In the genomic region with DNA sequence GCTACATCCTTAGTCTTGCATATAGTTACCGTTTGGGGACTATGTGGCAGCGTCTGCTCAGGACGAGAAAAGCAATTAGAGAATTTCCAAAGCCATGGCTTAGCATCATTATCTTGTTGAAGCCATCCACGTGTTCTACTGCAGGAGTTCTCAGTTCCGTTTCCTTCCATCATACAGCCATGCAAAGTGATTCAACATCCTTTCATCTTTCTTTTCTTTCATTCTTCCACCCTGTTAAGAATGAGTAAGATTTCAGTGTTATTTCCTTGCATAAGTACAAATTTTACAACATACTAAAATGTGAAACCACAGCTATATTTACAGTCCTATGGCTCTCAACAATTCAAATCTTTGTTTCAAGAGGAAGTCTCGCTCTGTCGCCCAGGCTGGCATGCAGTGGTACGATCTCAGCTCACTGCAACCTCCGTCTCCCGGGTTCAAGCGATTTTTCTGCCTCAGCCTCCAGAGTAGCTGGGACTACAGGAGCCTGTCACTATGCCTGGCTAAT, we compare ENCODE assay signal across 11 cellular contexts. TPM values are rescaled to one million over a fixed set of nuclear protein-coding genes. Genes with fewer than 3 reads are reported as not detected.
DNase-seq lines count a peak whose midpoint lies in the region; TF ChIP-seq lines count a peak whose summit lies in the region.
"Had no signal": no experiment of that assay in that cellular context is flagged by ENCODE, and none has a peak within 500 bp of the region (broad histone marks: within the 10 kb centered on the region; RNA-seq: fewer than 3 reads in every experiment).

No MANE protein-coding gene starts in this region.

- no peak overlapping the region for H3K27ac ChIP-seq in GM23248
- H3K27ac ChIP-seq: KMS-11 had no signal

- no peaks in the 10 kb centered on the region for H3K27me3 Mint-ChIP-seq in T-helper 1 cell treated with Interleukin-12 subunit alpha and Interleukin-12 subunit beta and Interleukin-4 antibody, amounts not matched to agents 30 μg/mL and 1 μg/mL, for 36 hours (ENCODE audit: low read depth)
- no peaks in the 10 kb centered on the region for H3K27me3 Mint-ChIP-seq in activated naive CD4-positive, alpha-beta T cell treated with anti-CD3 and anti-CD28 coated beads, Interleukin-2, amount 10 ng/mL, durations not matched to agents 7 days and 5 days

- H4K20me1 ChIP-seq in GM23248 (ENCODE audit: insufficient read depth) = no peaks in the 10 kb centered on the region

- no peak overlapping the region for H2AFZ ChIP-seq in GM23248

- TF ChIP-seq CTCF in GM13976 (IDR thresholded peaks at IDR 0.05; ENCODE audit: borderline replicate concordance, control extremely low read depth, extremely low read depth, insufficient read depth, missing control alignments) = no peak

- peaks cover 13% of the 10 kb centered on the region for H3F3A ChIP-seq in GM23248 (ENCODE audit: insufficient read depth)

- no peak overlapping the region for H3K4me2 ChIP-seq in GM23248 (ENCODE audit: unreplicated experiment)
- H3K4me2 ChIP-seq: KMS-11 had no signal

- in situ Hi-C loops in GM13976 (cut with MboI; ENCODE audit: low sequenced_read_pairs, unreplicated experiment) = no loop called here
- in situ Hi-C loops in GM23248 (cut with MboI) = no loop called here

- H3K79me2 ChIP-seq in GM23248 (ENCODE audit: insufficient read depth) = peaks cover 55% of the 10 kb centered on the region

- CTCF ChIA-PET in activated naive CD4-positive, alpha-beta T cell treated with anti-CD3 and anti-CD28 coated beads, Interleukin-2, amount 10 ng/mL, durations not matched to agents 7 days and 5 days (lab: Charles Lee) = interaction anchor here (1.0 kb wide), 1 partner anchor 212 kb away, joined by 3 read pairs; no protein-coding TSS in a partner anchor

- H3K4me3 ChIP-seq in GM23248 = no peak overlapping the region

- H3K36me3 Mint-ChIP-seq in T-helper 1 cell treated with Interleukin-12 subunit alpha and Interleukin-12 subunit beta and Interleukin-4 antibody, amounts not matched to agents 30 μg/mL and 1 μg/mL, for 36 hours (ENCODE audit: low read depth) = peaks cover 47% of the 10 kb centered on the region
- H3K36me3 Mint-ChIP-seq in activated naive CD4-positive, alpha-beta T cell treated with anti-CD3 and anti-CD28 coated beads, Interleukin-2, amount 10 ng/mL, durations not matched to agents 7 days and 5 days = peaks cover 58% of the 10 kb centered on the region

- H3K4me1 ChIP-seq in GM23248 (ENCODE audit: insufficient read depth) = peaks cover 14% of the 10 kb centered on the region

- peaks cover 36% of the 10 kb centered on the region for H3K36me3 ChIP-seq in GM23248 (ENCODE audit: low read depth)

- DNase-seq in GM13976 (ENCODE audit: low spot score) (peak; percentile 38), NCI-H2171 (lab: John Stamatoyannopoulos, UW) (no peak), islet precursor cell (no peak), NCI-H2081 (lab: John Stamatoyannopoulos, UW) (no peak), GM23248 (no peak)
- DNase-seq in activated naive CD4-positive, alpha-beta T cell treated with anti-CD3 and anti-CD28 coated beads, Interleukin-2, amount 10 ng/mL, durations not matched to agents 7 days and 5 days = no peak
- peak; percentile 23 for DNase-seq in stimulated activated CD4-positive, alpha-beta T cell treated with anti-CD3 and anti-CD28 coated beads, Interleukin-1b, Interleukin-23, amount 100 ng/mL, for 48 hours
- DNase-seq: midbrain, NCI-H2081 treated with DMSO at 0.1 percent for 48 hours had no signal

- H3K9ac ChIP-seq in GM23248 = no peak overlapping the region
- H3K9ac ChIP-seq: KMS-11 had no signal

- H3K9me3 Mint-ChIP-seq in T-helper 1 cell treated with Interleukin-12 subunit alpha and Interleukin-12 subunit beta and Interleukin-4 antibody, amounts not matched to agents 30 μg/mL and 1 μg/mL, for 36 hours = no peaks in the 10 kb centered on the region
- no peaks in the 10 kb centered on the region for H3K9me3 Mint-ChIP-seq in activated naive CD4-positive, alpha-beta T cell treated with anti-CD3 and anti-CD28 coated beads, Interleukin-2, amount 10 ng/mL, durations not matched to agents 7 days and 5 days

- H3K9me3 ChIP-seq in GM23248 (ENCODE audit: low read depth) = no peaks in the 10 kb centered on the region

- H3K9me2 ChIP-seq in GM23248 (ENCODE audit: insufficient read depth) = no peaks in the 10 kb centered on the region

- H3K27ac Mint-ChIP-seq in T-helper 1 cell treated with Interleukin-12 subunit alpha and Interleukin-12 subunit beta and Interleukin-4 antibody, amounts not matched to agents 30 μg/mL and 1 μg/mL, for 36 hours = peak overlapping the region; percentile 85
- H3K27ac Mint-ChIP-seq in activated naive CD4-positive, alpha-beta T cell treated with anti-CD3 and anti-CD28 coated beads, Interleukin-2, amount 10 ng/mL, durations not matched to agents 7 days and 5 days = peak overlapping the region; percentile 86

- H3K27me3 ChIP-seq in GM23248 (replicated peaks; ENCODE audit: insufficient read depth) = no peaks in the 10 kb centered on the region

- H3K4me3 Mint-ChIP-seq in T-helper 1 cell treated with Interleukin-12 subunit alpha and Interleukin-12 subunit beta and Interleukin-4 antibody, amounts not matched to agents 30 μg/mL and 1 μg/mL, for 36 hours = peak overlapping the region; percentile 60
- peak overlapping the region; percentile 40 for H3K4me3 Mint-ChIP-seq in activated naive CD4-positive, alpha-beta T cell treated with anti-CD3 and anti-CD28 coated beads, Interleukin-2, amount 10 ng/mL, durations not matched to agents 7 days and 5 days

- WGBS in GM23248 (ENCODE audit: low coverage in 1 of 2, low lambda C conversion rate in 2 of 2, missing lambda C conversion rate in 2 of 2), 2 experiments = 83 to 86% methylated on average over 11 of the region's 11 CpGs

- H3K4me1 Mint-ChIP-seq in T-helper 1 cell treated with Interleukin-12 subunit alpha and Interleukin-12 subunit beta and Interleukin-4 antibody, amounts not matched to agents 30 μg/mL and 1 μg/mL, for 36 hours (ENCODE audit: low read depth) = peaks cover 62% of the 10 kb centered on the region
- peaks cover 78% of the 10 kb centered on the region for H3K4me1 Mint-ChIP-seq in activated naive CD4-positive, alpha-beta T cell treated with anti-CD3 and anti-CD28 coated beads, Interleukin-2, amount 10 ng/mL, durations not matched to agents 7 days and 5 days

RNA-seq across cellular contexts. Expression of a gene that starts 3.8 kb away (rescaled TPM):
- 12.8 and 20.1 TPM in 2 replicates for total RNA-seq in GM23248 (2014; rRNA removed; shearing (Covaris generic))
- 9.2 and 9.7 TPM in 2 replicates for polyA plus RNA-seq in GM23248 (2016; fragmentation: Nextera tagmentation; extraction: Ambion mirVana)

RNA-seq across cellular contexts. Expression of a gene that starts 10.9 kb away (rescaled TPM):
- total RNA-seq in GM23248 (2014; rRNA removed; shearing (Covaris generic)) = 27.6 and 31.2 TPM in 2 replicates
- 33.6 and 37.8 TPM in 2 replicates for polyA plus RNA-seq in GM23248 (2016; fragmentation: Nextera tagmentation; extraction: Ambion mirVana)

Comparison
In these comparisons a context has a peak if more than half of its experiments do, and no peak if none do; other contexts are left out.
1. DNase-seq: peak in GM13976 (single experiment) and stimulated activated CD4-positive, alpha-beta T cell treated with anti-CD3 and anti-CD28 coated beads, Interleukin-1b, Interleukin-23, amount 100 ng/mL, for 48 hours (single experiment); none in activated naive CD4-positive, alpha-beta T cell treated with anti-CD3 and anti-CD28 coated beads, Interleukin-2, amount 10 ng/mL, durations not matched to agents 7 days and 5 days (single experiment), NCI-H2171 (single experiment), islet precursor cell (single experiment), NCI-H2081 (0 of 2) and GM23248 (single experiment).